9 cellular contexts compared by ENCODE assay signal in the genomic region with DNA sequence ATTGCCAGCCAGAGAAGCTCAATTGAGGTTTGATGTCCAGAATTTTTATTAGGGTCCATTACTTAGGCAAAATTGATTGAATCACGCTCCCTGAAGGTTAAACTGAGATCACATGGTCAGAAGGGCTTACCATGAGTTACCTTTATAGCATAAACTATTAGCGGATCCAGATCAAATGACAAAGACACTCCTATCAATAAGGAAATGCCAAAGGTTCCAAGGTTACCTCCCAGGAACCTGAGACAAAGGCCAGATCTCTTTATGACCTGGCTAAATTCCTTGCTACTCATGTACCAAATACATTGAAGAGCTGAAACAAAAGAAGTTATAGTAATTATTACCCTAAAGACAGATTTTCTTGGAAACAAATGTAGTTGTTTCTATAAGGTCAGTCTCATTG. TPM values are rescaled to one million over a fixed set of nuclear protein-coding genes. Genes with fewer than 3 reads are reported as not detected.
"Had no signal": no experiment of that assay in that cellular context is flagged by ENCODE, and none has a peak within 500 bp of the region (broad histone marks: within the 10 kb centered on the region; RNA-seq: fewer than 3 reads in every experiment).

No MANE protein-coding gene starts in this region.

- FAIRE-seq: H1, H54, K562 had no signal

- H3K27ac ChIP-seq: GM23248, HL-60 had no signal

- H3K9me3 Mint-ChIP-seq: H9 had no signal

- H3K27ac Mint-ChIP-seq: H9 had no signal

- H3K9ac ChIP-seq: GM23248 had no signal

- H2AFZ ChIP-seq: GM23248 had no signal

- ATAC-seq: K562 had no signal

- H3K4me3 Mint-ChIP-seq: H9 had no signal

- DNase-seq: GM23248, H9, HCEC 1CT, IMR-90, KG1 had no signal

- H3K4me3 ChIP-seq: GM23248, K562 had no signal

RNA-seq across cellular contexts. Expression of gene ANO5, which starts 27.8 kb away (rescaled TPM):
- total RNA-seq: GM23248, IMR-90 had no signal
- polyA plus RNA-seq: GM23248, IMR-90 had no signal
